In the genomic region with DNA sequence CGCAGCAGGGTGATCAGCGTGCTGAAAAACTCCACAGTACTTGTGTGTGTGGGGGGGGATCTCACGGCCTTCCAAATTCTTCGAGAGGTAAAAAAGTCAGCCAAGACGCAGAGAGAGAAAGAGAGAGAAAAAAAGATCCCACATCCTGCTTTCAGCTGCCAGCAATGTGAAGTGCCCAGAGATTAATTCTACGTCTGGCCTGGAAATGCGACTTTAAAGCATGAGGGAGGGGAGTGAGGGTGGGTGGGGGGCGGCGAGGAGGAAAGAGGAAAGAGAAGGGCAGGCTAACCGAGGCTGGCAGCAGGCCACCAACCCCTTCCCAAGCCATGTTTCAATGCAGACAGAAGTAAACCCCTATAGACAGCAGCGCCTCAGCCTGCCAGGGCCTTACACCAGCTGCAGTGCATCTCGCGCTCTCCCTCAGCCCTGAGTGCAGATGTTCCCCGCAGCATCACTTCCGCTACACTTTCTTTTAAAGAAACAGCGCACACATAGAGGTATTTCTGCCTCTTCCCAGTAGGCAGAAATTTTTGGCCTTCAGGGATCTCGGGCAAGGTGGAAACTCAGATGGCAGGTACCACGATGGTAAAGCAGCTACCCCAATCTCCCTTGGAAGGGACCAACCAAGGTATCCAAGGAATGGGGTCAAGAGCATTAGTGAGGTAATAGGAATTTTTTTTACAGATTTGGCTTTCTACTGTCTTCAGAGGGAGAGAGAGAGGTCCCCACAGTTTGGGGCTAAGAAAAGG, we compare ENCODE assay signal across 8 cellular contexts.
DNase-seq lines count a peak whose midpoint lies in the region; ATAC-seq and TF ChIP-seq lines count a peak whose summit lies in the region.

No MANE protein-coding gene starts in this region.

- peak; percentile 60 for DNase-seq in CD1c-positive myeloid dendritic cell (ENCODE audit: extremely low spot score)
- DNase-seq in activated CD8-positive, alpha-beta memory T cell treated with anti-CD3 and anti-CD28 coated beads, Interleukin-2, amount 50 U/mL, for 48 hours, result peak; percentile 76
- no peak for DNase-seq in epithelial cell of prostate (ENCODE audit: low read depth, low spot score)
- DNase-seq in nephron progenitor cell, result peak; percentile 14
- DNase-seq in thoracic aorta (ENCODE audit: low spot score), result no peak
- DNase-seq in NCI-H146 treated with DMSO at 0.1 percent for 48 hours (lab: John Stamatoyannopoulos, UW; ENCODE audit: unreplicated experiment), result no peak

- H3K9me3 Mint-ChIP-seq in nephron progenitor cell, result peaks cover 3% of the 10 kb centered on the region

- peaks cover 52% of the 10 kb centered on the region for H3K4me1 Mint-ChIP-seq in nephron progenitor cell

- H3K9me3 ChIP-seq in Loucy (ENCODE audit: insufficient read depth, low read depth, low read length), result no peaks in the 10 kb centered on the region
- no peaks in the 10 kb centered on the region for H3K9me3 ChIP-seq in thoracic aorta

- H3K4me3 Mint-ChIP-seq in nephron progenitor cell, result peak overlapping the region; percentile 8

- peak; percentile 81 for ATAC-seq in GM21390 (IDR thresholded peaks at IDR 0.05; ENCODE audit: unreplicated experiment)
- ATAC-seq in thoracic aorta (ENCODE audit: insufficient number of reproducible peaks, low FRiP score, low read depth), result peak; percentile 24

- H3K27me3 ChIP-seq in Loucy (ENCODE audit: insufficient read depth, low read length, poor library complexity, severe bottlenecking) (no peaks in the 10 kb centered on the region), thoracic aorta (replicated peaks; ENCODE audit: insufficient read depth) (no peaks in the 10 kb centered on the region)

- peaks cover 7% of the 10 kb centered on the region for H3F3A ChIP-seq in Loucy (ENCODE audit: low read depth)

- peak overlapping the region; percentile 40 for H3K27ac Mint-ChIP-seq in nephron progenitor cell

- TF ChIP-seq CTCF in Loucy (conservative IDR thresholded peaks at IDR 0.05; ENCODE audit: low read length) (no peak), nephron progenitor cell (IDR thresholded peaks at IDR 0.05) (no peak), thoracic aorta (IDR thresholded peaks at IDR 0.05) (no peak)

- H3K79me2 ChIP-seq in Loucy (ENCODE audit: insufficient read depth, low read length), result peaks cover 68% of the 10 kb centered on the region

- H3K36me3 ChIP-seq in Loucy (ENCODE audit: insufficient read depth, low read length) (peaks cover 38% of the 10 kb centered on the region; the same call in 1 of the 2 replicates), thoracic aorta (no peaks in the 10 kb centered on the region)

- H3K9me2 ChIP-seq in Loucy (replicated peaks; ENCODE audit: low read depth, low read length), result no peaks in the 10 kb centered on the region

- peak overlapping the region; percentile 72 for H3K4me2 ChIP-seq in Loucy (ENCODE audit: low read depth, low read length, poor library complexity, severe bottlenecking)

- H3K27ac ChIP-seq in epithelial cell of prostate, result peak overlapping the region; percentile 72
- H3K27ac ChIP-seq in thoracic aorta, result peak overlapping the region; percentile 82 to 97

- peaks cover 3% of the 10 kb centered on the region for H3K27me3 Mint-ChIP-seq in nephron progenitor cell (ENCODE audit: low read depth, poor library complexity)

- peaks cover 1% of the 10 kb centered on the region for H4K20me1 ChIP-seq in Loucy (ENCODE audit: insufficient read depth, low read length, poor library complexity, severe bottlenecking)

- H3K4me3 ChIP-seq in Loucy (ENCODE audit: low read length, poor library complexity, severe bottlenecking) (peak overlapping the region; percentile 65), thoracic aorta (peak overlapping the region; percentile 66)

- H2AFZ ChIP-seq in Loucy (ENCODE audit: low read length), result no peak overlapping the region; the same call in 1 of the 2 replicates

- H3K36me3 Mint-ChIP-seq in nephron progenitor cell (ENCODE audit: low read depth), result peaks cover 27% of the 10 kb centered on the region

- H3K4me1 ChIP-seq in Loucy (ENCODE audit: insufficient read depth, low read length, poor library complexity, severe bottlenecking) (peaks cover 53% of the 10 kb centered on the region), thoracic aorta (ENCODE audit: control insufficient read depth in 1 of 2, low read depth in 2 of 2) (peaks cover 37 to 58% of the 10 kb centered on the region in 2 donors)

- H3K9ac ChIP-seq in Loucy (ENCODE audit: low read depth, low read length, poor library complexity, severe bottlenecking), result peak overlapping the region; percentile 60

Comparison
In these comparisons a context has a peak if more than half of its experiments do, and no peak if none do; other contexts are left out.
1. DNase-seq: peak in CD1c-positive myeloid dendritic cell (single experiment), activated CD8-positive, alpha-beta memory T cell treated with anti-CD3 and anti-CD28 coated beads, Interleukin-2, amount 50 U/mL, for 48 hours (single experiment) and nephron progenitor cell (single experiment); none in epithelial cell of prostate (single experiment), thoracic aorta (single experiment) and NCI-H146 treated with DMSO at 0.1 percent for 48 hours (single experiment).